ENCODE assay signal across 11 cellular contexts in genomic region chr19:38046254-38047047, GRCh38.
A peak's percentile ranks its signal among the peaks of the same experiment; 100 is the strongest.
DNase-seq lines count a peak whose midpoint lies in the region; ATAC-seq lines count a peak whose summit lies in the region.
"Had no signal": no experiment of that assay in that cellular context is flagged by ENCODE, and none has a peak within 500 bp of the region (broad histone marks: within the 10 kb centered on the region; RNA-seq: fewer than 3 reads in every experiment).

No MANE protein-coding gene starts in this region.

- H3K36me3 ChIP-seq in CD4-positive, alpha-beta memory T cell (ENCODE audit: insufficient read depth, low read length): no peaks in the 10 kb centered on the region
- H3K36me3 ChIP-seq: upper lobe of right lung had no signal

- H3K4me1 ChIP-seq in CD4-positive, alpha-beta memory T cell (ENCODE audit: insufficient read depth, low read length): peaks cover 35% of the 10 kb centered on the region
- H3K4me1 ChIP-seq: upper lobe of right lung had no signal

- H3K4me3 ChIP-seq in CD4-positive, alpha-beta memory T cell (ENCODE audit: low read length in 2 of 2): no peak overlapping the region
- H3K4me3 ChIP-seq: upper lobe of right lung had no signal

- CTCF ChIA-PET in CD4-positive, alpha-beta memory T cell (lab: Charles Lee; ENCODE audit: partially characterized antibody): no interaction called here

- H3K4me1 Mint-ChIP-seq in CD4-positive, alpha-beta memory T cell: peaks cover 24 to 49% (median 38%) of the 10 kb centered on the region in 4 donors
- H3K4me1 Mint-ChIP-seq in dendritic cell treated with granulocyte-macrophage colony-stimulating factor and Interleukin-4, amounts not matched to agents 40 ng/mL and 50 ng/mL, for 4 days (ENCODE audit: low read depth): peaks cover 53% of the 10 kb centered on the region

- intact Hi-C loops in CD4-positive, alpha-beta memory T cell (cut with micrococcal nuclease): no loop called here
- intact Hi-C loops in dendritic cell treated with granulocyte-macrophage colony-stimulating factor and Interleukin-4, amounts not matched to agents 40 ng/mL and 50 ng/mL, for 4 days (cut with micrococcal nuclease): no loop called here
- intact Hi-C loops in left ventricle myocardium superior (cut with micrococcal nuclease): no loop called here

- H3K9me3 ChIP-seq in CD4-positive, alpha-beta memory T cell (ENCODE audit: control insufficient read depth in 1 of 2, low read length in 2 of 2): no peaks in the 10 kb centered on the region
- H3K9me3 ChIP-seq: upper lobe of right lung had no signal

- peak overlapping the region in 6 of 7 donors; percentile 52 to 99 (median 96) for H3K27ac Mint-ChIP-seq in CD4-positive, alpha-beta memory T cell
- peak overlapping the region; percentile 36 for H3K27ac Mint-ChIP-seq in dendritic cell treated with granulocyte-macrophage colony-stimulating factor and Interleukin-4, amounts not matched to agents 40 ng/mL and 50 ng/mL, for 4 days

- POLR2A ChIA-PET in CD4-positive, alpha-beta memory T cell (lab: Charles Lee; ENCODE audit: partially characterized antibody): no interaction called here

- no peak overlapping the region for H3K27ac ChIP-seq in CD4-positive, alpha-beta memory T cell (ENCODE audit: low read depth, low read length)
- H3K27ac ChIP-seq: upper lobe of right lung had no signal

- H3K27me3 Mint-ChIP-seq in CD4-positive, alpha-beta memory T cell: no peaks in the 10 kb centered on the region
- H3K27me3 Mint-ChIP-seq in dendritic cell treated with granulocyte-macrophage colony-stimulating factor and Interleukin-4, amounts not matched to agents 40 ng/mL and 50 ng/mL, for 4 days: no peaks in the 10 kb centered on the region

- no peaks in the 10 kb centered on the region for H3K36me3 Mint-ChIP-seq in CD4-positive, alpha-beta memory T cell
- H3K36me3 Mint-ChIP-seq in dendritic cell treated with granulocyte-macrophage colony-stimulating factor and Interleukin-4, amounts not matched to agents 40 ng/mL and 50 ng/mL, for 4 days (ENCODE audit: low read depth): peaks cover 14% of the 10 kb centered on the region

- H3K27me3 ChIP-seq in CD4-positive, alpha-beta memory T cell (ENCODE audit: insufficient read depth, low read length): no peaks in the 10 kb centered on the region
- H3K27me3 ChIP-seq: upper lobe of right lung had no signal

- DNase-seq in CD4-positive, alpha-beta memory T cell: no peak
- no peak for DNase-seq in effector CD8-positive, alpha-beta T cell (lab: John Stamatoyannopoulos, UW)
- DNase-seq in left ventricle myocardium superior (no peak), COLO829 (ENCODE audit: low spot score) (no peak), NCI-H774 (lab: John Stamatoyannopoulos, UW) (no peak)
- DNase-seq: activated CD8-positive, alpha-beta memory T cell treated with anti-CD3 and anti-CD28 coated beads, Interleukin-2, amount 50 U/mL, for 4 hours; NCI-H1417 treated with DMSO at 0.1 percent for 48 hours; upper lobe of right lung had no signal

- peak; percentile 46 for ATAC-seq in GM18907 (IDR thresholded peaks at IDR 0.05; ENCODE audit: unreplicated experiment)
- peak; percentile 36 for ATAC-seq in HG03196 (IDR thresholded peaks at IDR 0.05; ENCODE audit: unreplicated experiment)
- no peak for ATAC-seq in left ventricle myocardium superior
- ATAC-seq: upper lobe of right lung had no signal

- peaks cover 0 to 2% (median 0%) of the 10 kb centered on the region in 8 donors for H3K9me3 Mint-ChIP-seq in CD4-positive, alpha-beta memory T cell
- H3K9me3 Mint-ChIP-seq in dendritic cell treated with granulocyte-macrophage colony-stimulating factor and Interleukin-4, amounts not matched to agents 40 ng/mL and 50 ng/mL, for 4 days: no peaks in the 10 kb centered on the region

- no peak overlapping the region for H3K4me3 Mint-ChIP-seq in CD4-positive, alpha-beta memory T cell
- H3K4me3 Mint-ChIP-seq in dendritic cell treated with granulocyte-macrophage colony-stimulating factor and Interleukin-4, amounts not matched to agents 40 ng/mL and 50 ng/mL, for 4 days: no peak overlapping the region
